In the genomic region with DNA sequence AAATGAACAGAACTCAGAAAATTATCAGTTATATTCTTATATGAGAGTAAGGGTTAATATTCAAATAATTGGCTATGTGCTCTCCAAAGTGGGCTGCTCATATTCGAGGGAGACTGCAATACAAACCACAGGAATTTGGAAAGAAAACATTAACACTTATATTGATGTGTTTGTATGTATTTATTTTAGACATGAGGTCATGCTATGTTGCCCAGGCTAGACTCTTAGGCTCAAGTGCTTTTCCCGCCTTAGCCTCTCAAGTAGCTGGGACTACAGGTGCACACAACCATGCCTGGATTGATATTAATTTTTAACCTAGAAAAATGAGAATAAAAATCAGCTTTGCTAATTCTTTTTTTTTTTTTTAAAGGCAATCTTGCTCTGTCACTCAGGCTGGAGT, we compare ENCODE assay signal across 17 cellular contexts. TPM values are rescaled to one million over a fixed set of nuclear protein-coding genes. Genes with fewer than 3 reads are reported as not detected.
DNase-seq lines count a peak whose midpoint lies in the region; ATAC-seq, FAIRE-seq and TF ChIP-seq lines count a peak whose summit lies in the region.
"Had no signal": no experiment of that assay in that cellular context is flagged by ENCODE, and none has a peak within 500 bp of the region (broad histone marks: within the 10 kb centered on the region; RNA-seq: fewer than 3 reads in every experiment).

No MANE protein-coding gene starts in this region.

- POLR2A ChIA-PET in HEK293 (lab: Yijun Ruan, JAX), result interaction anchor here (0.8 kb wide), 1 partner anchor 38 kb away, joined by 3 read pairs; no protein-coding TSS in a partner anchor

- no peak overlapping the region for H3K4me2 ChIP-seq in astrocyte (ENCODE audit: low read length)

- intact Hi-C loops in lower lobe of right lung (cut with DNase I), result no loop called here

- FAIRE-seq in astrocyte (lab: Jason Lieb, UNC), result no peak
- FAIRE-seq: colon had no signal

- peaks cover 2% of the 10 kb centered on the region for H3K36me3 Mint-ChIP-seq in astrocyte (ENCODE audit: low read depth, unreplicated experiment)
- H3K36me3 Mint-ChIP-seq: WTC11 had no signal

- no peak overlapping the region for H3K9ac ChIP-seq in astrocyte (ENCODE audit: low read length)

- peaks cover 18% of the 10 kb centered on the region for H3K4me1 ChIP-seq in HEK293 (ENCODE audit: control insufficient read depth, insufficient read depth, low read length)
- H3K4me1 ChIP-seq in astrocyte (ENCODE audit: insufficient read depth, low read length), result no peaks in the 10 kb centered on the region
- H3K4me1 ChIP-seq in lower lobe of right lung, result no peaks in the 10 kb centered on the region

- H3K36me3 ChIP-seq in HEK293 (ENCODE audit: control insufficient read depth in 2 of 2, insufficient read depth in 1 of 2, low read length in 2 of 2) (no peaks in the 10 kb centered on the region), astrocyte (ENCODE audit: insufficient read depth, low read length) (no peaks in the 10 kb centered on the region), lower lobe of right lung (no peaks in the 10 kb centered on the region)
- H3K36me3 ChIP-seq: adrenal gland, gastrocnemius medialis had no signal

- no peaks in the 10 kb centered on the region for H3K79me2 ChIP-seq in astrocyte (ENCODE audit: insufficient read depth, low read length)

- no peaks in the 10 kb centered on the region for H3K9me3 Mint-ChIP-seq in astrocyte (ENCODE audit: unreplicated experiment)
- H3K9me3 Mint-ChIP-seq: nephron progenitor cell; T-helper 1 cell treated with Interleukin-12 subunit alpha and Interleukin-12 subunit beta and Interleukin-4 antibody, amounts not matched to agents 30 μg/mL and 1 μg/mL, for 36 hours; WTC11 had no signal

- ATAC-seq in lower lobe of right lung (peak; percentile 91 to 95), HG02852 (IDR thresholded peaks at IDR 0.05; ENCODE audit: unreplicated experiment) (no peak), HG03095 (IDR thresholded peaks at IDR 0.05; ENCODE audit: unreplicated experiment) (no peak)
- ATAC-seq: gastrocnemius medialis, WTC11 had no signal

- H3K4me3 Mint-ChIP-seq in astrocyte (ENCODE audit: unreplicated experiment), result no peak overlapping the region
- H3K4me3 Mint-ChIP-seq: nephron progenitor cell; T-helper 1 cell treated with Interleukin-12 subunit alpha and Interleukin-12 subunit beta and Interleukin-4 antibody, amounts not matched to agents 30 μg/mL and 1 μg/mL, for 36 hours; WTC11 had no signal

- in situ Hi-C loops in Caki2 (cut with HindIII; ENCODE audit: low pct_unique_long_range_greater_than_20kb, low sequenced_read_pairs), result no loop called here

- no peak overlapping the region for H2AFZ ChIP-seq in astrocyte (ENCODE audit: low read depth, low read length)

- CTCF ChIA-PET in HEK293 (lab: Yijun Ruan, JAX), result interaction anchor here (0.5 to 0.7 kb wide), 3 partner anchors 60 to 425 kb away, joined by 3 to 4 read pairs (median 4); no protein-coding TSS in a partner anchor

- peaks cover 18% of the 10 kb centered on the region for H3K4me1 Mint-ChIP-seq in astrocyte (ENCODE audit: low read depth, unreplicated experiment)
- H3K4me1 Mint-ChIP-seq: nephron progenitor cell had no signal

- H3K27me3 Mint-ChIP-seq in astrocyte (ENCODE audit: low read depth, unreplicated experiment), result no peaks in the 10 kb centered on the region

- H3K27ac Mint-ChIP-seq in astrocyte (ENCODE audit: unreplicated experiment), result peak overlapping the region; percentile 97
- H3K27ac Mint-ChIP-seq: nephron progenitor cell; T-helper 1 cell treated with Interleukin-12 subunit alpha and Interleukin-12 subunit beta and Interleukin-4 antibody, amounts not matched to agents 30 μg/mL and 1 μg/mL, for 36 hours; WTC11 had no signal

- no peaks in the 10 kb centered on the region for H3K27me3 ChIP-seq in astrocyte (ENCODE audit: insufficient read depth, low read length)
- no peaks in the 10 kb centered on the region for H3K27me3 ChIP-seq in lower lobe of right lung (ENCODE audit: low read depth)
- H3K27me3 ChIP-seq: adrenal gland, gastrocnemius medialis had no signal

- H3K4me3 ChIP-seq in HEK293 (ENCODE audit: low read depth, low read length) (no peak overlapping the region), astrocyte (ENCODE audit: insufficient read depth, low read depth, low read length) (no peak overlapping the region), lower lobe of right lung (no peak overlapping the region)
- H3K4me3 ChIP-seq: adrenal gland, gastrocnemius medialis had no signal

- H4K20me1 ChIP-seq in astrocyte (ENCODE audit: insufficient read depth, low read length), result peaks cover 26% of the 10 kb centered on the region

- no peak for TF ChIP-seq CTCF in HEK293 (tag by site-specific recombination; IDR thresholded peaks at IDR 0.05)
- TF ChIP-seq CTCF in astrocyte (IDR thresholded peaks at IDR 0.05; ENCODE audit: insufficient read depth, low read depth, low read length), result no peak
- TF ChIP-seq CTCF in lower lobe of right lung (IDR thresholded peaks at IDR 0.05), result no peak

- H3K9me3 ChIP-seq in HEK293 (ENCODE audit: control insufficient read depth, insufficient read depth, low read depth, low read length), result no peaks in the 10 kb centered on the region
- no peaks in the 10 kb centered on the region for H3K9me3 ChIP-seq in astrocyte (ENCODE audit: insufficient read depth, low read depth, low read length)
- H3K9me3 ChIP-seq in lower lobe of right lung, result no peaks in the 10 kb centered on the region
- H3K9me3 ChIP-seq: adrenal gland, gastrocnemius medialis had no signal

- no peak overlapping the region for H3K27ac ChIP-seq in HEK293 (ENCODE audit: extremely low read depth, low read depth, low read length)
- no peak overlapping the region for H3K27ac ChIP-seq in astrocyte (ENCODE audit: low read depth, low read length)
- peak overlapping the region; percentile 37 for H3K27ac ChIP-seq in lower lobe of right lung
- H3K27ac ChIP-seq: adrenal gland, gastrocnemius medialis had no signal

- DNase-seq in Caki2 (ENCODE audit: low read depth), result peak; percentile 37
- DNase-seq in astrocyte (ENCODE audit: low read depth), result peak; percentile 35
- DNase-seq in lower lobe of right lung, result peak; percentile 52
- no peak for DNase-seq in T-helper 2 cell
- no peak for DNase-seq in hypothalamus (lab: John Stamatoyannopoulos, UW)
- DNase-seq: activated CD8-positive, alpha-beta memory T cell treated with anti-CD3 and anti-CD28 coated beads for 24 hours; adrenal gland; gastrocnemius medialis; MV-4-11; NCI-H2171 treated with DMSO at 0.1 percent for 48 hours; nephron progenitor cell had no signal

TF ChIP-seq in HEK293, 187 proteins besides CTCF, POLR2A, EP300 and RAD21 (continues in another document):
- TF ChIP-seq ZNF548 (tag by site-specific recombination; IDR thresholded peaks at IDR 0.05) (no peak), ZNF660 (tag by site-specific recombination; IDR thresholded peaks at IDR 0.05) (0 out of 2 replicates have a peak, but pooled peaks have one; percentile 26), KLF10 (tag by site-specific recombination; IDR thresholded peaks at IDR 0.05) (peak; percentile 47), WT1 (tag by site-specific recombination; IDR thresholded peaks at IDR 0.05) (peak; percentile 84), ZEB2 (tag by site-specific recombination; IDR thresholded peaks at IDR 0.05) (peak; percentile 87), SP7 (tag by site-specific recombination; IDR thresholded peaks at IDR 0.05) (peak; percentile 66), KLF8 (tag by site-specific recombination; IDR thresholded peaks at IDR 0.05) (peak; percentile 60; the same call in 1 of the 2 replicates), ZNF701 (tag by site-specific recombination; IDR thresholded peaks at IDR 0.05) (no peak), ZXDB (tag by site-specific recombination; IDR thresholded peaks at IDR 0.05) (peak; percentile 65), ZNF629 (tag by site-specific recombination; IDR thresholded peaks at IDR 0.05) (peak; percentile 84), ZFP69B (tag by site-specific recombination; IDR thresholded peaks at IDR 0.05) (no peak), ZSCAN23 (tag by site-specific recombination; IDR thresholded peaks at IDR 0.05) (peak; percentile 54; the same call in 1 of the 2 replicates), ZNF133 (tag by site-specific recombination; IDR thresholded peaks at IDR 0.05) (no peak), ZNF24 (tag by site-specific recombination; IDR thresholded peaks at IDR 0.05) (peak; percentile 78), ZNF391 (tag by site-specific recombination; IDR thresholded peaks at IDR 0.05; ENCODE audit: borderline replicate concordance, low read depth) (no peak)
- TF ChIP-seq, protein P1, sequence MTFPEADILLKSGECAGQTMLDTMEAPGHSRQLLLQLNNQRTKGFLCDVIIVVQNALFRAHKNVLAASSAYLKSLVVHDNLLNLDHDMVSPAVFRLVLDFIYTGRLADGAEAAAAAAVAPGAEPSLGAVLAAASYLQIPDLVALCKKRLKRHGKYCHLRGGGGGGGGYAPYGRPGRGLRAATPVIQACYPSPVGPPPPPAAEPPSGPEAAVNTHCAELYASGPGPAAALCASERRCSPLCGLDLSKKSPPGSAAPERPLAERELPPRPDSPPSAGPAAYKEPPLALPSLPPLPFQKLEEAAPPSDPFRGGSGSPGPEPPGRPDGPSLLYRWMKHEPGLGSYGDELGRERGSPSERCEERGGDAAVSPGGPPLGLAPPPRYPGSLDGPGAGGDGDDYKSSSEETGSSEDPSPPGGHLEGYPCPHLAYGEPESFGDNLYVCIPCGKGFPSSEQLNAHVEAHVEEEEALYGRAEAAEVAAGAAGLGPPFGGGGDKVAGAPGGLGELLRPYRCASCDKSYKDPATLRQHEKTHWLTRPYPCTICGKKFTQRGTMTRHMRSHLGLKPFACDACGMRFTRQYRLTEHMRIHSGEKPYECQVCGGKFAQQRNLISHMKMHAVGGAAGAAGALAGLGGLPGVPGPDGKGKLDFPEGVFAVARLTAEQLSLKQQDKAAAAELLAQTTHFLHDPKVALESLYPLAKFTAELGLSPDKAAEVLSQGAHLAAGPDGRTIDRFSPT (tag by site-specific recombination; IDR thresholded peaks at IDR 0.05), result peak; percentile 72
- TF ChIP-seq, protein P2, sequence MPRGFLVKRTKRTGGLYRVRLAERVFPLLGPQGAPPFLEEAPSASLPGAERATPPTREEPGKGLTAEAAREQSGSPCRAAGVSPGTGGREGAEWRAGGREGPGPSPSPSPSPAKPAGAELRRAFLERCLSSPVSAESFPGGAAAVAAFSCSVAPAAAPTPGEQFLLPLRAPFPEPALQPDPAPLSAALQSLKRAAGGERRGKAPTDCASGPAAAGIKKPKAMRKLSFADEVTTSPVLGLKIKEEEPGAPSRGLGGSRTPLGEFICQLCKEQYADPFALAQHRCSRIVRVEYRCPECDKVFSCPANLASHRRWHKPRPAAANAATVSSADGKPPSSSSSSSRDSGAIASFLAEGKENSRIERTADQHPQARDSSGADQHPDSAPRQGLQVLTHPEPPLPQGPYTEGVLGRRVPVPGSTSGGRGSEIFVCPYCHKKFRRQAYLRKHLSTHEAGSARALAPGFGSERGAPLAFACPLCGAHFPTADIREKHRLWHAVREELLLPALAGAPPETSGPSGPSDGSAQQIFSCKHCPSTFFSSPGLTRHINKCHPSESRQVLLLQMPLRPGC (tag by site-specific recombination; IDR thresholded peaks at IDR 0.05), result peak; percentile 65; the same call in 1 of the 2 replicates

RNA-seq across cellular contexts. Expression of a gene that starts 35.0 kb away (rescaled TPM):
- 9.7 and 17.0 TPM in 2 replicates for total RNA-seq in Caki2 (2014; rRNA removed; shearing (Covaris generic); ENCODE audit: low replicate concordance)
- total RNA-seq in astrocyte (10.3 and 12.7 TPM in 2 replicates), lower lobe of right lung (49.7 TPM)

Comparison
In these comparisons a context has a peak if more than half of its experiments do, and no peak if none do; other contexts are left out.
1. DNase-seq: peak in Caki2 (single experiment), astrocyte (single experiment) and lower lobe of right lung (single experiment); none in T-helper 2 cell (0 of 5) and hypothalamus (0 of 51).
2. ATAC-seq: peak in lower lobe of right lung (2 of 2); none in HG02852 (single experiment) and HG03095 (single experiment).